ENCODE assay signal across 20 cellular contexts in genomic region chr11:78649361-78650215, GRCh38.
DNase-seq lines count a peak whose midpoint lies in the region; ATAC-seq and TF ChIP-seq lines count a peak whose summit lies in the region.
"Had no signal": no experiment of that assay in that cellular context is flagged by ENCODE, and none has a peak within 500 bp of the region (broad histone marks: within the 10 kb centered on the region; RNA-seq: fewer than 3 reads in every experiment).

No MANE protein-coding gene starts in this region.

- H3K36me3 Mint-ChIP-seq in activated CD8-positive, alpha-beta T cell treated with anti-CD3 and anti-CD28 coated beads, Interleukin-2, amount 10 ng/mL, durations not matched to agents 7 days and 5 days (ENCODE audit: low read depth), result no peaks in the 10 kb centered on the region
- no peaks in the 10 kb centered on the region for H3K36me3 Mint-ChIP-seq in activated CD8-positive, alpha-beta T cell treated with anti-CD3 and anti-CD28 coated beads for 36 hours (ENCODE audit: low read depth)

- H3K4me1 ChIP-seq in lung (ENCODE audit: control insufficient read depth in 2 of 2, insufficient read depth in 2 of 2, low read length in 2 of 2), result no peaks in the 10 kb centered on the region

- no peak overlapping the region for H3K27ac ChIP-seq in coronary artery
- H3K27ac ChIP-seq in lung (ENCODE audit: low read depth in 1 of 2, low read length in 1 of 2), result no peak overlapping the region

- no peak overlapping the region for H3K27ac Mint-ChIP-seq in activated CD8-positive, alpha-beta T cell treated with anti-CD3 and anti-CD28 coated beads, Interleukin-2, amount 10 ng/mL, durations not matched to agents 7 days and 5 days
- no peak overlapping the region for H3K27ac Mint-ChIP-seq in activated CD8-positive, alpha-beta T cell treated with anti-CD3 and anti-CD28 coated beads for 36 hours

- no peak for TF ChIP-seq CTCF in activated CD8-positive, alpha-beta T cell treated with anti-CD3 and anti-CD28 coated beads for 36 hours (IDR thresholded peaks at IDR 0.05)
- TF ChIP-seq CTCF in coronary artery (IDR thresholded peaks at IDR 0.05) (no peak), lung (IDR thresholded peaks at IDR 0.05; ENCODE audit: control extremely low read depth, extremely low read depth) (no peak)

- ATAC-seq in activated CD8-positive, alpha-beta T cell treated with anti-CD3 and anti-CD28 coated beads, Interleukin-2, amount 10 ng/mL, durations not matched to agents 7 days and 5 days, result no peak
- ATAC-seq in activated CD8-positive, alpha-beta T cell treated with anti-CD3 and anti-CD28 coated beads for 36 hours, result no peak
- no peak for ATAC-seq in lung (ENCODE audit: insufficient read depth, low FRiP score)
- ATAC-seq in GM19035 (IDR thresholded peaks at IDR 0.05; ENCODE audit: unreplicated experiment), result no peak
- ATAC-seq in HG02623 (IDR thresholded peaks at IDR 0.05; ENCODE audit: unreplicated experiment), result no peak
- no peak for ATAC-seq in HG02610 (IDR thresholded peaks at IDR 0.05; ENCODE audit: unreplicated experiment)

- H3K27me3 Mint-ChIP-seq in activated CD8-positive, alpha-beta T cell treated with anti-CD3 and anti-CD28 coated beads, Interleukin-2, amount 10 ng/mL, durations not matched to agents 7 days and 5 days (ENCODE audit: low read depth), result no peaks in the 10 kb centered on the region
- no peaks in the 10 kb centered on the region for H3K27me3 Mint-ChIP-seq in activated CD8-positive, alpha-beta T cell treated with anti-CD3 and anti-CD28 coated beads for 36 hours

- POLR2A ChIA-PET in activated CD8-positive, alpha-beta T cell treated with anti-CD3 and anti-CD28 coated beads, Interleukin-2, amount 10 ng/mL, durations not matched to agents 7 days and 5 days (lab: Charles Lee), result no interaction called here
- POLR2A ChIA-PET in activated CD8-positive, alpha-beta T cell treated with anti-CD3 and anti-CD28 coated beads for 36 hours (lab: Charles Lee), result interaction anchor here (0.5 kb wide), 1 partner anchor 9 kb away, joined by 3 read pairs; no protein-coding TSS in a partner anchor

- DNase-seq in activated CD8-positive, alpha-beta T cell treated with anti-CD3 and anti-CD28 coated beads, Interleukin-2, amount 10 ng/mL, durations not matched to agents 7 days and 5 days, result peak; percentile 13
- DNase-seq in activated CD8-positive, alpha-beta T cell treated with anti-CD3 and anti-CD28 coated beads for 36 hours, result no peak
- DNase-seq in D341Med (ENCODE audit: low spot score), result peak; percentile 3
- peak; percentile 58 for DNase-seq in coronary artery (ENCODE audit: low spot score)
- DNase-seq in lung (ENCODE audit: low spot score), result peak; percentile 14
- DNase-seq: Calu3, DMS153, DND-41, KG1, MG63, NCI-H1105 treated with DMSO at 0.1 percent for 48 hours, NCI-H146, NCI-H1930, NCI-H446, NCI-H524 treated with DMSO at 0.1 percent for 48 hours, NCI-H774, SIG-M5 had no signal

- no peak overlapping the region for H3K4me3 Mint-ChIP-seq in activated CD8-positive, alpha-beta T cell treated with anti-CD3 and anti-CD28 coated beads, Interleukin-2, amount 10 ng/mL, durations not matched to agents 7 days and 5 days
- H3K4me3 Mint-ChIP-seq in activated CD8-positive, alpha-beta T cell treated with anti-CD3 and anti-CD28 coated beads for 36 hours, result no peak overlapping the region

- intact Hi-C loops in activated CD8-positive, alpha-beta T cell treated with anti-CD3 and anti-CD28 coated beads for 36 hours (cut with micrococcal nuclease), result no loop called here

- CTCF ChIA-PET in activated CD8-positive, alpha-beta T cell treated with anti-CD3 and anti-CD28 coated beads, Interleukin-2, amount 10 ng/mL, durations not matched to agents 7 days and 5 days (lab: Charles Lee), result no interaction called here
- CTCF ChIA-PET in activated CD8-positive, alpha-beta T cell treated with anti-CD3 and anti-CD28 coated beads for 36 hours (lab: Charles Lee), result interaction anchor here (0.7 to 1.0 kb wide), 2 partner anchors 10 to 66 kb away, joined by 3 to 5 read pairs; no protein-coding TSS in a partner anchor

- H3K4me1 Mint-ChIP-seq in activated CD8-positive, alpha-beta T cell treated with anti-CD3 and anti-CD28 coated beads, Interleukin-2, amount 10 ng/mL, durations not matched to agents 7 days and 5 days (ENCODE audit: low read depth), result peaks cover 2% of the 10 kb centered on the region
- peaks cover 42% of the 10 kb centered on the region for H3K4me1 Mint-ChIP-seq in activated CD8-positive, alpha-beta T cell treated with anti-CD3 and anti-CD28 coated beads for 36 hours (ENCODE audit: low read depth)

- no peaks in the 10 kb centered on the region for H3K27me3 ChIP-seq in lung (ENCODE audit: control insufficient read depth, insufficient read depth)

- no peaks in the 10 kb centered on the region for H3K9me3 ChIP-seq in lung (ENCODE audit: control insufficient read depth in 2 of 2, insufficient read depth in 1 of 2, low read length in 1 of 2)
- H3K9me3 ChIP-seq: MG63 had no signal

- H3K4me3 ChIP-seq in coronary artery, result no peak overlapping the region
- no peak overlapping the region for H3K4me3 ChIP-seq in lung
- H3K4me3 ChIP-seq: MG63 had no signal

- WGBS in lung, 2 donors, result 83 to 86% methylated on average over 10 of the region's 10 CpGs

- no peaks in the 10 kb centered on the region for H3K36me3 ChIP-seq in lung (ENCODE audit: control insufficient read depth in 2 of 2, insufficient read depth in 2 of 2, low read length in 2 of 2)
- H3K36me3 ChIP-seq: MG63 had no signal

- H3K9me3 Mint-ChIP-seq in activated CD8-positive, alpha-beta T cell treated with anti-CD3 and anti-CD28 coated beads, Interleukin-2, amount 10 ng/mL, durations not matched to agents 7 days and 5 days (ENCODE audit: insufficient read depth), result no peaks in the 10 kb centered on the region
- no peaks in the 10 kb centered on the region for H3K9me3 Mint-ChIP-seq in activated CD8-positive, alpha-beta T cell treated with anti-CD3 and anti-CD28 coated beads for 36 hours
